14 cellular contexts compared by ENCODE assay signal in the genomic region with DNA sequence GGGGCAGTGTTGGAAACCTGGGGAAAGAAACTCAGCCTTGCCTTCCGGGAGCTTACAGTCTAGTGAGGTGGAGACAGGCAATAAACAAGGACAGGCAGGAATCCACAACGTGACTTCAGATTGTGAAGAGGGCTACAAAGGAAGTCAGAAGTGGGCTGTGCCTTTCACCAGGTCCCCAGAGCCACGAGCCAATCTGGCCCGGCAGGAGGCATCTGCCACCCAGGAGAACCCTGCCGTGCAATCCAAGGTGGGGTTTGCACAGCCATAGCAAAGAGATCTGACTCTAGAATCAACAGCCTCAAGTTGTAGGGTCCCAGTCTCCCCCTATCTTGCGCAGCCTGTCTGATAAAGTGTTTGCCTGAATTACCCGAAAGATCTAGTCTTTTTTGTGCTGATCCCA. TPM values are rescaled to one million over a fixed set of nuclear protein-coding genes. Genes with fewer than 3 reads are reported as not detected.
DNase-seq lines count a peak whose midpoint lies in the region; ATAC-seq lines count a peak whose summit lies in the region.
"Had no signal": no experiment of that assay in that cellular context is flagged by ENCODE, and none has a peak within 500 bp of the region (broad histone marks: within the 10 kb centered on the region; RNA-seq: fewer than 3 reads in every experiment).

No MANE protein-coding gene starts in this region.

- peaks cover 60% of the 10 kb centered on the region for H3K4me1 ChIP-seq in CD4-positive, alpha-beta memory T cell (ENCODE audit: insufficient read depth, low read length)

- peaks cover 86% of the 10 kb centered on the region for H3K27me3 ChIP-seq in CD4-positive, alpha-beta memory T cell (ENCODE audit: insufficient read depth, low read length)

- H3K27ac ChIP-seq in CD4-positive, alpha-beta memory T cell (ENCODE audit: low read depth, low read length) = no peak overlapping the region
- H3K27ac ChIP-seq: 22Rv1, PC-9 had no signal

- H3K36me3 ChIP-seq in CD4-positive, alpha-beta memory T cell (ENCODE audit: insufficient read depth, low read length) = no peaks in the 10 kb centered on the region

- peak; percentile 55 for DNase-seq in DMS 273 (lab: John Stamatoyannopoulos, UW; ENCODE audit: unreplicated experiment)
- DNase-seq in DMS 273 treated with DMSO at 0.1 percent for 48 hours (lab: John Stamatoyannopoulos, UW) = no peak
- peak in 1 of 5 donors; percentile 19 for DNase-seq in CD4-positive, alpha-beta memory T cell
- DNase-seq in T-cell = peak in 1 of 34 experiments; percentile 10
- peak; percentile 11 for DNase-seq in mesenteric fat pad (ENCODE audit: low spot score)
- DNase-seq in NCI-H510A (lab: John Stamatoyannopoulos, UW) = no peak
- DNase-seq: PC-9, substantia nigra had no signal

- POLR2A ChIA-PET in CD4-positive, alpha-beta memory T cell (lab: Charles Lee; ENCODE audit: partially characterized antibody) = interaction anchor here (1.3 kb wide), 1 partner anchor 18 kb away, joined by 4 read pairs; a partner anchor contains a TSS
- POLR2A ChIA-PET in T-cell (lab: Charles Lee) = no interaction called here

- H3K4me3 ChIP-seq in CD4-positive, alpha-beta memory T cell (ENCODE audit: low read length in 2 of 2) = no peak overlapping the region
- H3K4me3 ChIP-seq: PC-9 had no signal

- peaks cover 41 to 63% (median 54%) of the 10 kb centered on the region in 4 donors for H3K4me1 Mint-ChIP-seq in CD4-positive, alpha-beta memory T cell
- peaks cover 59 to 63% (median 61%) of the 10 kb centered on the region in 3 donors for H3K4me1 Mint-ChIP-seq in T-cell

- CTCF ChIA-PET in CD4-positive, alpha-beta memory T cell (lab: Charles Lee; ENCODE audit: partially characterized antibody) = interaction anchor here (1.0 to 1.5 kb wide), 3 partner anchors 17 to 163 kb away, joined by 4 to 5 read pairs (median 4); no protein-coding TSS in a partner anchor
- CTCF ChIA-PET in T-cell (lab: Charles Lee) = no interaction called here

- peaks cover 0 to 8% of the 10 kb centered on the region in 2 donors for H3K36me3 Mint-ChIP-seq in CD4-positive, alpha-beta memory T cell
- peaks cover 4% of the 10 kb centered on the region for H3K36me3 Mint-ChIP-seq in T-cell

- no peaks in the 10 kb centered on the region for H3K9me3 ChIP-seq in CD4-positive, alpha-beta memory T cell (ENCODE audit: control insufficient read depth in 1 of 2, low read length in 2 of 2)

- H3K27me3 Mint-ChIP-seq in CD4-positive, alpha-beta memory T cell = peaks cover 65 to 82% of the 10 kb centered on the region in 2 donors
- H3K27me3 Mint-ChIP-seq in T-cell = peaks cover 83 to 96% of the 10 kb centered on the region in 2 donors

- peaks cover 0 to 26% (median 6%) of the 10 kb centered on the region in 8 donors for H3K9me3 Mint-ChIP-seq in CD4-positive, alpha-beta memory T cell
- peaks cover 0 to 5% (median 0%) of the 10 kb centered on the region in 3 donors for H3K9me3 Mint-ChIP-seq in T-cell

- H3K27ac Mint-ChIP-seq in CD4-positive, alpha-beta memory T cell = peak overlapping the region in 5 of 7 donors; percentile 37 to 94 (median 88)
- H3K27ac Mint-ChIP-seq in T-cell = peak overlapping the region in 1 of 2 donors; percentile 14

- ATAC-seq in T-cell (replicated peaks in 1 of 4) = no peak
- ATAC-seq in HG02610 (IDR thresholded peaks at IDR 0.05; ENCODE audit: unreplicated experiment) = no peak
- no peak for ATAC-seq in HG02840 (IDR thresholded peaks at IDR 0.05; ENCODE audit: low FRiP score, unreplicated experiment)

- intact Hi-C loops in CD4-positive, alpha-beta memory T cell (cut with micrococcal nuclease) = loop anchor here (2.0 to 5.0 kb wide), 3 partner anchors 19 to 163 kb away; a partner anchor contains a TSS

- H3K4me3 Mint-ChIP-seq in CD4-positive, alpha-beta memory T cell = peak overlapping the region in 7 of 8 donors; percentile 44 to 85 (median 74)
- peak overlapping the region in 2 of 3 donors; percentile 36 to 65 for H3K4me3 Mint-ChIP-seq in T-cell

RNA-seq across cellular contexts. Expression of a gene that starts 5.5 kb away (rescaled TPM):
- not detected for total RNA-seq in CD4-positive, alpha-beta memory T cell
- not detected for polyA plus RNA-seq in CD4-positive, alpha-beta memory T cell
- total RNA-seq in T-cell (not detected), mesenteric fat pad (not detected)
- total RNA-seq: dermis microvascular lymphatic vessel endothelial cell, liver, NCI-H460, PC-9 had no signal
- polyA plus RNA-seq: liver had no signal

RNA-seq across cellular contexts. Expression of a gene that starts 18.5 kb away (rescaled TPM):
- total RNA-seq in CD4-positive, alpha-beta memory T cell = 10 to 100 TPM; 16.9 to 17.4 TPM
- polyA plus RNA-seq in CD4-positive, alpha-beta memory T cell = 10 to 100 TPM in 1 of 2 donors, 1 to 10 TPM in 1; 8.7 to 10.5 TPM
- total RNA-seq in T-cell (10 to 100 TPM; 15.8 to 20.1 (median 18.8) TPM), mesenteric fat pad (6.3 TPM)

Comparison
In these comparisons a context has a peak if more than half of its experiments do, and no peak if none do; other contexts are left out.
1. DNase-seq: peak in DMS 273 (single experiment) and mesenteric fat pad (single experiment); none in DMS 273 treated with DMSO at 0.1 percent for 48 hours (single experiment) and NCI-H510A (single experiment).